In the genomic region with DNA sequence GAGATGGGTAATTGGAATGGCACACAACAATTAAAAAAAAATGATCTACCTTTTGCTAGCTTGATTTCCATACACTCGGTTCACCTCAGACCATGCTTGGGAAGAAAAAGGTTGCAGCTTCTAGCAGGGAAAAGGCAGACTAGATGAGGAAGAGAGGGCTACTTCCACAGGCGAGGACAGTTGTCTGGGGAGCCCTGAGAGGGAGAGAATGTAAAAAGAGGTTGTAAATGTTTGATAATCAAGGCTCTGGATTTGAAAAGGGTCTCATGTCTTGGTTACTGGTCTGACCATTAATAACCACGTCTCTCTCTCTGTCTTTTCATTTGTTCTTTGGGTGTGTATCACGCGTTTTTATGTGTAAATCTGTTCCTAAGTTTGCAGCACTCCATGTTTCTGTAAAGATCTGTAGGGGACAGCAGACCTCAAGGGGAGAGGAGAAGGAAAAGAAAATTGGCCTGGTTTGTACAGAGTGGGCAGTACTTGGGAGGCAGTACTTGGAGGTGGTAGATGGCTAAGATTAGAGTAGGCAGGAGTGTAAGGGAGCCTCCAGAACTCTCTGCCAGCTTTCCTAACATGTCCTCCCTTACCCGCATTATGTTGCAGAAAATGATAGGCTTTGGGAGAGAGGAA, we compare ENCODE assay signal across 8 cellular contexts. TPM values are rescaled to one million over a fixed set of nuclear protein-coding genes. Genes with fewer than 3 reads are reported as not detected.
DNase-seq lines count a peak whose midpoint lies in the region; ATAC-seq and TF ChIP-seq lines count a peak whose summit lies in the region.

No MANE protein-coding gene starts in this region.

- H3K27ac ChIP-seq in heart right ventricle = peak overlapping the region in 9 of 10 donors; percentile 30 to 84 (median 75)

- H3K4me1 ChIP-seq in heart right ventricle = peaks cover 0 to 5% (median 0%) of the 10 kb centered on the region in 9 donors

- H3K4me3 Mint-ChIP-seq in activated CD8-positive, alpha-beta T cell treated with anti-CD3 and anti-CD28 coated beads for 36 hours = peak overlapping the region; percentile 94

- DNase-seq in A172 (ENCODE audit: low spot score) (peak; percentile 1), heart right ventricle (no peak), pulmonary artery endothelial cell (ENCODE audit: low read depth, low spot score) (peak; percentile 5), NK-92 (lab: John Stamatoyannopoulos, UW; ENCODE audit: unreplicated experiment) (no peak)
- no peak for DNase-seq in activated CD8-positive, alpha-beta T cell treated with anti-CD3 and anti-CD28 coated beads for 36 hours
- no peak for DNase-seq in activated CD4-positive, alpha-beta T cell treated with anti-CD3 and anti-CD28 coated beads for 1 hour

- no peaks in the 10 kb centered on the region for H3K27me3 Mint-ChIP-seq in activated CD8-positive, alpha-beta T cell treated with anti-CD3 and anti-CD28 coated beads for 36 hours

- no peaks in the 10 kb centered on the region for H3K9me3 ChIP-seq in heart right ventricle

- CTCF ChIA-PET in activated CD8-positive, alpha-beta T cell treated with anti-CD3 and anti-CD28 coated beads for 36 hours (lab: Charles Lee) = no interaction called here

- H3K36me3 Mint-ChIP-seq in activated CD8-positive, alpha-beta T cell treated with anti-CD3 and anti-CD28 coated beads for 36 hours (ENCODE audit: low read depth) = peaks cover 18% of the 10 kb centered on the region

- peaks cover 38% of the 10 kb centered on the region for H3K4me1 Mint-ChIP-seq in activated CD8-positive, alpha-beta T cell treated with anti-CD3 and anti-CD28 coated beads for 36 hours (ENCODE audit: low read depth)

- H3K27ac Mint-ChIP-seq in activated CD8-positive, alpha-beta T cell treated with anti-CD3 and anti-CD28 coated beads for 36 hours = peak overlapping the region; percentile 97

- H3K4me3 ChIP-seq in heart right ventricle = peak overlapping the region; percentile 35 to 72 (median 62)

- ATAC-seq in GM18505 (IDR thresholded peaks at IDR 0.05; ENCODE audit: unreplicated experiment) (peak; percentile 7), HG03342 (IDR thresholded peaks at IDR 0.05; ENCODE audit: unreplicated experiment) (peak; percentile 3), heart right ventricle (peak in 6 of 8 donors; percentile 3 to 61 (median 45))
- ATAC-seq in activated CD8-positive, alpha-beta T cell treated with anti-CD3 and anti-CD28 coated beads for 36 hours = no peak

- 6 to 17% methylated on average over 6 of the region's 6 CpGs for WGBS in heart right ventricle, 2 donors

- intact Hi-C loops in activated CD8-positive, alpha-beta T cell treated with anti-CD3 and anti-CD28 coated beads for 36 hours (cut with micrococcal nuclease) = no loop called here
- intact Hi-C loops in heart right ventricle (cut with DNase I) = loop anchor here in 4 of 10 donors (2.0 to 10.0 kb wide), 4 partner anchors 52 to 115 kb away; partner anchors contain the start of genes GPRASP1 (in 3 of the 4) and GPRASP2 (in 2 of the 4)

- peaks cover 0 to 6% (median 0%) of the 10 kb centered on the region in 9 donors for H3K36me3 ChIP-seq in heart right ventricle

- H3K27me3 ChIP-seq in heart right ventricle = peaks cover 0 to 8% (median 0%) of the 10 kb centered on the region in 7 donors

- TF ChIP-seq POLR2A in GM18505 (IDR thresholded peaks at IDR 0.05; ENCODE audit: borderline replicate concordance, extremely low read depth, insufficient read depth, insufficient read length) = no peak

- POLR2A ChIA-PET in activated CD8-positive, alpha-beta T cell treated with anti-CD3 and anti-CD28 coated beads for 36 hours (lab: Charles Lee) = no interaction called here

- TF ChIP-seq CTCF in activated CD8-positive, alpha-beta T cell treated with anti-CD3 and anti-CD28 coated beads for 36 hours (IDR thresholded peaks at IDR 0.05) = no peak
- no peak for TF ChIP-seq CTCF in heart right ventricle (IDR thresholded peaks at IDR 0.05)

- no peaks in the 10 kb centered on the region for H3K9me3 Mint-ChIP-seq in activated CD8-positive, alpha-beta T cell treated with anti-CD3 and anti-CD28 coated beads for 36 hours

RNA-seq across cellular contexts. Expression of gene ARMCX5, which starts 0.8 kb away (rescaled TPM):
- total RNA-seq in A172 (2014; rRNA removed; shearing (Covaris generic)) = 5.9 and 10.8 TPM in 2 replicates
- 1 to 10 TPM; 9.4 TPM for total RNA-seq in activated CD8-positive, alpha-beta T cell treated with anti-CD3 and anti-CD28 coated beads for 36 hours
- total RNA-seq in heart right ventricle = 1 to 10 TPM; 5.0 to 7.2 (median 6.0) TPM
- 1 to 10 TPM; 2.2 to 5.1 TPM for polyA plus RNA-seq in heart right ventricle
- total RNA-seq in pulmonary artery endothelial cell = 20.8 and 22.0 TPM in 2 replicates

RNA-seq across cellular contexts. Expression of gene GPRASP1, which starts 51.2 kb away (rescaled TPM):
- total RNA-seq in A172 (2014; rRNA removed; shearing (Covaris generic)) = 0.26 and 0.29 TPM in 2 replicates
- 1 to 10 TPM; 3.0 to 3.9 TPM for total RNA-seq in activated CD8-positive, alpha-beta T cell treated with anti-CD3 and anti-CD28 coated beads for 36 hours
- total RNA-seq in heart right ventricle = 10 to 100 TPM in 1 of 10 donors, 1 to 10 TPM in 9; 3.4 to 10.0 (median 7.4) TPM
- 1 to 10 TPM; 1.2 to 7.4 TPM for polyA plus RNA-seq in heart right ventricle
- total RNA-seq in pulmonary artery endothelial cell = 1.1 and 1.4 TPM in 2 replicates

Comparison
In these comparisons a context has a peak if more than half of its experiments do, and no peak if none do; other contexts are left out.
1. DNase-seq: peak in A172 (single experiment) and pulmonary artery endothelial cell (single experiment); none in activated CD8-positive, alpha-beta T cell treated with anti-CD3 and anti-CD28 coated beads for 36 hours (single experiment), heart right ventricle (0 of 2), NK-92 (single experiment) and activated CD4-positive, alpha-beta T cell treated with anti-CD3 and anti-CD28 coated beads for 1 hour (single experiment).